Comparison of ENCODE assay signal across 9 cellular contexts in genomic region chr12:106957617-106958016, GRCh38. TPM values are rescaled to one million over a fixed set of nuclear protein-coding genes. Genes with fewer than 3 reads are reported as not detected.
DNase-seq lines count a peak whose midpoint lies in the region; TF ChIP-seq lines count a peak whose summit lies in the region.
"Had no signal": no experiment of that assay in that cellular context is flagged by ENCODE, and none has a peak within 500 bp of the region (broad histone marks: within the 10 kb centered on the region; RNA-seq: fewer than 3 reads in every experiment).

No MANE protein-coding gene starts in this region.

- H3K9me3 ChIP-seq in HAP-1, result no peaks in the 10 kb centered on the region

- in situ Hi-C loops in HAP-1 (cut with MboI; ENCODE audit: low sequenced_read_pairs) (no loop called here), astrocyte of the cerebellum (cut with HindIII; ENCODE audit: low sequenced_read_pairs) (no loop called here)

- TF ChIP-seq CTCF in AG04449 (IDR thresholded peaks at IDR 0.05; ENCODE audit: insufficient read depth, low read length, missing control alignments) (no peak), astrocyte of the cerebellum (IDR thresholded peaks at IDR 0.05; ENCODE audit: low read depth, low read length, missing control alignments) (no peak), mesothelial cell of epicardium (IDR thresholded peaks at IDR 0.05; ENCODE audit: unreplicated experiment) (no peak)

- H3K36me3 ChIP-seq in HAP-1 (replicated peaks), result no peaks in the 10 kb centered on the region; the same call in 1 of the 2 replicates

- no peaks in the 10 kb centered on the region for H3K27me3 ChIP-seq in HAP-1 (ENCODE audit: low read depth)

- H3K4me3 ChIP-seq in AG04449 (ENCODE audit: low read depth, low read length) (peak overlapping the region; percentile 96), HAP-1 (peak overlapping the region; percentile 70), astrocyte of the cerebellum (ENCODE audit: low read depth, low read length) (peak overlapping the region; percentile 97)

- DNase-seq in AG04449 (ENCODE audit: low read depth, low spot score), result no peak
- DNase-seq in HAP-1 (ENCODE audit: low spot score in 2 of 2), result no peak
- no peak for DNase-seq in astrocyte of the cerebellum (ENCODE audit: low read depth)
- no peak for DNase-seq in mesothelial cell of epicardium (ENCODE audit: low spot score in 2 of 2, unreplicated experiment in 2 of 2)
- DNase-seq in effector CD8-positive, alpha-beta T cell (lab: John Stamatoyannopoulos, UW), result no peak
- no peak for DNase-seq in stimulated activated CD4-positive, alpha-beta T cell treated with anti-CD3 and anti-CD28 coated beads, Interleukin-15, amount 100 ng/mL, for 24 hours
- DNase-seq in DMS53 (lab: John Stamatoyannopoulos, UW), result no peak
- DNase-seq in UCSD-AML1 (lab: John Stamatoyannopoulos, UW; ENCODE audit: unreplicated experiment), result no peak
- DNase-seq: islet precursor cell had no signal

- peak overlapping the region; percentile 99 for H3K4me3 Mint-ChIP-seq in mesothelial cell of epicardium

- H3K4me1 ChIP-seq in HAP-1, result peaks cover 27% of the 10 kb centered on the region

- H3K27me3 Mint-ChIP-seq in mesothelial cell of epicardium (ENCODE audit: low read depth), result no peaks in the 10 kb centered on the region

- no peaks in the 10 kb centered on the region for H3K36me3 Mint-ChIP-seq in mesothelial cell of epicardium

- H3K4me1 Mint-ChIP-seq in mesothelial cell of epicardium, result peaks cover 41% of the 10 kb centered on the region

- POLR2A ChIA-PET in AG04449 (lab: Yijun Ruan, JAX), result no interaction called here

- CTCF ChIA-PET in AG04449 (lab: Yijun Ruan, JAX), result interaction anchor here (0.7 to 0.9 kb wide), 2 partner anchors 23 to 40 kb away, joined by 3 to 4 read pairs; no protein-coding TSS in a partner anchor

- H3K9me3 Mint-ChIP-seq in mesothelial cell of epicardium, result no peaks in the 10 kb centered on the region

- H3K27ac Mint-ChIP-seq in mesothelial cell of epicardium, result peak overlapping the region; percentile 98

RNA-seq across cellular contexts. Expression of gene TMEM263, which starts 1.9 kb away (rescaled TPM):
- 73.0 to 76.2 TPM (median 76.1 TPM) in 3 replicates for total RNA-seq in mesothelial cell of epicardium

RNA-seq across cellular contexts. Expression of gene MTERF2, which starts 29.3 kb away (rescaled TPM):
- total RNA-seq in mesothelial cell of epicardium, result 19.9 to 24.5 TPM (median 21.2 TPM) in 3 replicates
